Comparison of ENCODE assay signal across 18 cellular contexts in genomic region chr6:6284231-6284966, GRCh38. TPM values are rescaled to one million over a fixed set of nuclear protein-coding genes. Genes with fewer than 3 reads are reported as not detected.
"Had no signal": no experiment of that assay in that cellular context is flagged by ENCODE, and none has a peak within 500 bp of the region (broad histone marks: within the 10 kb centered on the region; RNA-seq: fewer than 3 reads in every experiment).

No MANE protein-coding gene starts in this region.

- H3K9me3 Mint-ChIP-seq: activated T-helper 1 cell treated with anti-CD3 and anti-CD28 coated beads, Interleukin-12 subunit alpha, Interleukin-12 subunit beta, Interleukin-2, Interleukin-4 antibody, amounts not matched to agents 30 ng/mL and 10 ng/mL and 1 ng/mL, durations not matched to agents 14 hours and 24 hours and 36 hours; neural progenitor cell; stimulated activated naive CD8-positive, alpha-beta T cell treated with anti-CD3 and anti-CD28 coated beads, Interleukin-15, Interleukin-2, amounts not matched to agents 100 ng/mL and 50 ng/mL, for 24 hours had no signal

- H3K36me3 Mint-ChIP-seq: neural progenitor cell had no signal

- DNase-seq: activated CD4-positive, alpha-beta T cell treated with anti-CD3 and anti-CD28 coated beads for 36 hours; activated CD8-positive, alpha-beta memory T cell treated with anti-CD3 and anti-CD28 coated beads, Interleukin-2, amount 50 U/mL, for 48 hours; activated CD8-positive, alpha-beta T cell treated with anti-CD3 and anti-CD28 coated beads, Interleukin-2, amount 10 ng/mL, durations not matched to agents 7 days and 5 days; activated naive CD4-positive, alpha-beta T cell; gastrocnemius medialis; kidney; left ventricle myocardium superior; pancreas; stimulated activated CD4-positive, alpha-beta T cell treated with anti-CD3 and anti-CD28 coated beads, Interleukin-4, amount 100 ng/mL, for 1 hour; stimulated activated CD8-positive, alpha-beta memory T cell treated with anti-CD3 and anti-CD28 coated beads, Interleukin-4, amount 100 ng/mL, for 48 hours; testis; uterus had no signal

- FAIRE-seq: astrocyte, kidney, pancreas had no signal

- H3K4me1 Mint-ChIP-seq: activated CD4-positive, alpha-beta T cell treated with anti-CD3 and anti-CD28 coated beads for 36 hours had no signal

- H3K36me3 ChIP-seq: gastrocnemius medialis, neural progenitor cell, pancreas, uterus had no signal

- H3K27ac Mint-ChIP-seq: activated CD4-positive, alpha-beta T cell treated with anti-CD3 and anti-CD28 coated beads for 36 hours; activated CD8-positive, alpha-beta T cell treated with anti-CD3 and anti-CD28 coated beads, Interleukin-2, amount 10 ng/mL, durations not matched to agents 7 days and 5 days; activated T-helper 1 cell treated with anti-CD3 and anti-CD28 coated beads, Interleukin-12 subunit alpha, Interleukin-12 subunit beta, Interleukin-2, Interleukin-4 antibody, amounts not matched to agents 30 ng/mL and 10 ng/mL and 1 ng/mL, durations not matched to agents 14 hours and 24 hours and 36 hours; neural progenitor cell; stimulated activated naive CD8-positive, alpha-beta T cell treated with anti-CD3 and anti-CD28 coated beads, Interleukin-15, Interleukin-2, amounts not matched to agents 100 ng/mL and 50 ng/mL, for 24 hours had no signal

- H3K4me3 ChIP-seq: gastrocnemius medialis, neural progenitor cell, pancreas, testis, uterus had no signal

- H3K27me3 ChIP-seq: gastrocnemius medialis, neural progenitor cell, pancreas, testis, uterus had no signal

- H3K9me3 ChIP-seq: gastrocnemius medialis, pancreas, testis, uterus had no signal

- H3K27ac ChIP-seq: gastrocnemius medialis, neural progenitor cell, pancreas, testis, uterus had no signal

- H3K4me1 ChIP-seq: gastrocnemius medialis, neural progenitor cell, pancreas, testis, uterus had no signal

- H3K4me3 Mint-ChIP-seq: activated CD4-positive, alpha-beta T cell treated with anti-CD3 and anti-CD28 coated beads for 36 hours; activated CD8-positive, alpha-beta T cell treated with anti-CD3 and anti-CD28 coated beads, Interleukin-2, amount 10 ng/mL, durations not matched to agents 7 days and 5 days; activated T-helper 1 cell treated with anti-CD3 and anti-CD28 coated beads, Interleukin-12 subunit alpha, Interleukin-12 subunit beta, Interleukin-2, Interleukin-4 antibody, amounts not matched to agents 30 ng/mL and 10 ng/mL and 1 ng/mL, durations not matched to agents 14 hours and 24 hours and 36 hours; neural progenitor cell; stimulated activated naive CD8-positive, alpha-beta T cell treated with anti-CD3 and anti-CD28 coated beads, Interleukin-15, Interleukin-2, amounts not matched to agents 100 ng/mL and 50 ng/mL, for 24 hours had no signal

- H3K4me2 ChIP-seq: neural progenitor cell had no signal

RNA-seq across cellular contexts. Expression of gene F13A1, which starts 36.1 kb away (rescaled TPM):
- total RNA-seq: activated CD4-positive, alpha-beta T cell treated with anti-CD3 and anti-CD28 coated beads for 36 hours; activated CD8-positive, alpha-beta T cell treated with anti-CD3 and anti-CD28 coated beads, Interleukin-2, amount 10 ng/mL, durations not matched to agents 7 days and 5 days; activated T-helper 1 cell treated with anti-CD3 and anti-CD28 coated beads, Interleukin-12 subunit alpha, Interleukin-12 subunit beta, Interleukin-2, Interleukin-4 antibody, amounts not matched to agents 30 ng/mL and 10 ng/mL and 1 ng/mL, durations not matched to agents 14 hours and 24 hours and 36 hours; fibroblast of lung; T-helper 2 cell treated with Interferon-gamma antibody and Interleukin-4, amounts not matched to agents 100 ng/mL and 5 ng/mL, for 36 hours had no signal
